ENCODE assay signal across 18 cellular contexts in genomic region chr4:186116698-186117097, GRCh38. TPM values are rescaled to one million over a fixed set of nuclear protein-coding genes. Genes with fewer than 3 reads are reported as not detected.
DNase-seq lines count a peak whose midpoint lies in the region; ATAC-seq, FAIRE-seq and TF ChIP-seq lines count a peak whose summit lies in the region.
"Had no signal": no experiment of that assay in that cellular context is flagged by ENCODE, and none has a peak within 500 bp of the region (broad histone marks: within the 10 kb centered on the region; RNA-seq: fewer than 3 reads in every experiment).

No MANE protein-coding gene starts in this region.

- intact Hi-C loops in Calu3 (cut with micrococcal nuclease; ENCODE audit: unreplicated experiment) (no loop called here), HCT116 (cut with micrococcal nuclease) (no loop called here), K562 (cut with micrococcal nuclease) (no loop called here), aorta (cut with DNase I) (no loop called here)

- TF ChIP-seq RAD21 in HCT116 (IDR thresholded peaks at IDR 0.05; ENCODE audit: low read depth) (no peak), K562 (CRISPR knock-in tag; conservative IDR thresholded peaks at IDR 0.05 in 1 of 2, IDR thresholded peaks at IDR 0.05 in 1 of 2) (no peak)

- WGBS in K562 (ENCODE audit: insufficient coverage, low coverage, missing lambda C conversion rate) = 5% methylated on average over 2 of the region's 2 CpGs
- WGBS in aorta, 2 donors = 87 to 91% methylated on average over 2 of the region's 2 CpGs

- H3K9me3 ChIP-seq in HCT116 (ENCODE audit: control insufficient read depth in 1 of 2, insufficient read depth in 1 of 2, low read depth in 1 of 2, low read length in 2 of 2) (no peaks in the 10 kb centered on the region), K562 (replicated peaks; ENCODE audit: control insufficient read depth, insufficient read depth, low read depth, low read length) (no peaks in the 10 kb centered on the region), aorta (ENCODE audit: control insufficient read depth, low read length) (no peaks in the 10 kb centered on the region)
- H3K9me3 ChIP-seq: Caco-2 had no signal

- no TSS peak for BruUV-seq in Calu3 (replicated peaks; lab: Mats Ljungman, UMichigan)
- no TSS peak for BruUV-seq in HCT116 (replicated peaks; lab: Mats Ljungman, UMichigan)
- BruUV-seq in K562 (replicated peaks; lab: Mats Ljungman, UMichigan) = no TSS peak

- ATAC-seq in HCT116 (no peak), K562 (no peak), aorta (ENCODE audit: low FRiP score) (no peak)

- H3K27ac ChIP-seq in HCT116 (ENCODE audit: low read depth, low read length) (no peak overlapping the region), K562 (ENCODE audit: extremely low read depth, low read depth, low read length) (no peak overlapping the region), aorta (ENCODE audit: low read depth in 1 of 2, low read length in 2 of 2) (no peak overlapping the region)
- H3K27ac ChIP-seq: C4-2B had no signal

- H2AFZ ChIP-seq in HCT116 (ENCODE audit: low read depth, low read length, poor library complexity, severe bottlenecking) = no peak overlapping the region
- H2AFZ ChIP-seq in K562 (ENCODE audit: low read depth, low read length) = no peak overlapping the region

- H3K9ac ChIP-seq in HCT116 (ENCODE audit: low read length) (no peak overlapping the region), K562 (ENCODE audit: insufficient read depth in 1 of 2, low read depth in 2 of 2, low read length in 2 of 2) (no peak overlapping the region)

- no peaks in the 10 kb centered on the region for H4K20me1 ChIP-seq in HCT116 (ENCODE audit: insufficient read depth)
- H4K20me1 ChIP-seq in K562 (replicated peaks; ENCODE audit: control insufficient read depth, insufficient read depth, low read length) = no peaks in the 10 kb centered on the region

- no peak for DNase-seq in Calu3
- no peak for DNase-seq in HCT116 (ENCODE audit: low read depth, low spot score)
- no peak for DNase-seq in K562 (ENCODE audit: extremely low read depth in 1 of 4, low spot score in 3 of 4)
- no peak for DNase-seq in nephron progenitor cell
- no peak for DNase-seq in D341Med (ENCODE audit: low spot score)
- DNase-seq in germinal center (ENCODE audit: low spot score) = no peak
- no peak for DNase-seq in activated naive CD4-positive, alpha-beta T cell treated with anti-CD3 and anti-CD28 coated beads, Interleukin-2, amount 50 U/mL, for 16 hours
- no peak for DNase-seq in aorta
- DNase-seq: AML-193; Caco-2; CD4-positive, alpha-beta T cell; DMS79 treated with DMSO at 0.1 percent for 48 hours; GF-D8; GOT3; H9 had no signal

- POLR2A ChIA-PET in HCT116 (lab: Charles Lee) (no interaction called here), K562 (lab: Yijun Ruan, JAX) (no interaction called here)

- no peaks in the 10 kb centered on the region for H3K9me2 ChIP-seq in HCT116 (ENCODE audit: insufficient read depth)

- RAD21 ChIA-PET in HCT116 (lab: Charles Lee; ENCODE audit: low non-redundant PET in 1 of 2, low total read pairs in 2 of 2, uncharacterized antibody in 2 of 2, unreplicated experiment in 2 of 2) = no interaction called here

- H3K4me2 ChIP-seq in HCT116 (ENCODE audit: low read length) (no peak overlapping the region), K562 (ENCODE audit: insufficient read depth, low read length) (no peak overlapping the region)

- no peak overlapping the region for H3K4me3 ChIP-seq in HCT116 (replicated peaks in 1 of 2; ENCODE audit: low read depth in 1 of 2, low read length in 2 of 2)
- no peak overlapping the region for H3K4me3 ChIP-seq in K562
- no peak overlapping the region for H3K4me3 ChIP-seq in aorta (ENCODE audit: low read length in 2 of 2)

- H3K27me3 ChIP-seq in HCT116 (ENCODE audit: insufficient read depth, low read length) (no peaks in the 10 kb centered on the region), K562 (ENCODE audit: control insufficient read depth in 2 of 2, insufficient read depth in 2 of 2, low read length in 2 of 2) (peaks cover 14 to 15% of the 10 kb centered on the region in 2 experiments), aorta (ENCODE audit: control insufficient read depth in 1 of 2, insufficient read depth in 2 of 2, low read length in 1 of 2) (no peaks in the 10 kb centered on the region)

- in situ Hi-C loops in K562 (cut with MboI) = no loop called here

- H3K27me3 Mint-ChIP-seq in Calu3 (ENCODE audit: unreplicated experiment) (no peaks in the 10 kb centered on the region), nephron progenitor cell (ENCODE audit: low read depth, poor library complexity) (no peaks in the 10 kb centered on the region)

- H3K4me3 Mint-ChIP-seq in Calu3 (ENCODE audit: low read depth, unreplicated experiment) (peak overlapping the region; percentile 71), nephron progenitor cell (peak overlapping the region; percentile 80)
- H3K4me3 Mint-ChIP-seq: CD4-positive, alpha-beta T cell had no signal

- H3K4me1 Mint-ChIP-seq in Calu3 (ENCODE audit: low read depth, unreplicated experiment) = no peaks in the 10 kb centered on the region
- H3K4me1 Mint-ChIP-seq in nephron progenitor cell = no peaks in the 10 kb centered on the region

- no peaks in the 10 kb centered on the region for H3K9me1 ChIP-seq in K562 (ENCODE audit: control insufficient read depth, insufficient read depth, low read length)

- no peak for TF ChIP-seq POLR2A in HCT116 (IDR thresholded peaks at IDR 0.05; ENCODE audit: borderline replicate concordance, extremely low read depth, insufficient read depth, insufficient read length)
- TF ChIP-seq POLR2A in K562 (conservative IDR thresholded peaks at IDR 0.05) = no peak

- no peaks in the 10 kb centered on the region for H3K4me1 ChIP-seq in HCT116 (ENCODE audit: control insufficient read depth in 1 of 2, insufficient read depth in 2 of 2, low read length in 2 of 2)
- H3K4me1 ChIP-seq in K562 (replicated peaks in 1 of 2; ENCODE audit: control insufficient read depth in 2 of 2, insufficient read depth in 2 of 2, low read length in 2 of 2) = no peaks in the 10 kb centered on the region
- no peaks in the 10 kb centered on the region for H3K4me1 ChIP-seq in aorta (ENCODE audit: control insufficient read depth in 1 of 2, insufficient read depth in 2 of 2, low read length in 2 of 2)
- H3K4me1 ChIP-seq: Caco-2 had no signal

- no peak for TF ChIP-seq EP300 in K562 (IDR thresholded peaks at IDR 0.05; ENCODE audit: low read length)

- H3K36me3 Mint-ChIP-seq in Calu3 (ENCODE audit: insufficient read depth, unreplicated experiment) (peaks cover 6% of the 10 kb centered on the region), nephron progenitor cell (ENCODE audit: low read depth) (no peaks in the 10 kb centered on the region)

- CTCF ChIA-PET in Calu3 (lab: Charles Lee) (no interaction called here), HCT116 (lab: Charles Lee) (no interaction called here), K562 (lab: Yijun Ruan, JAX; ENCODE audit: low intra/inter-chr PET ratio) (no interaction called here)

- no peaks in the 10 kb centered on the region for H3K9me3 Mint-ChIP-seq in Calu3 (ENCODE audit: low read depth, unreplicated experiment)
- peaks cover 7% of the 10 kb centered on the region for H3K9me3 Mint-ChIP-seq in nephron progenitor cell
- H3K9me3 Mint-ChIP-seq: CD4-positive, alpha-beta T cell; H9 had no signal

- no peak for TF ChIP-seq CTCF in Calu3 (IDR thresholded peaks at IDR 0.05; ENCODE audit: unreplicated experiment)
- TF ChIP-seq CTCF in HCT116 (IDR thresholded peaks at IDR 0.05 in 2 of 3, conservative IDR thresholded peaks at IDR 0.05 in 1 of 3; ENCODE audit: borderline replicate concordance in 1 of 3, insufficient read depth in 1 of 3, low read depth in 2 of 3, low read length in 2 of 3) = no peak
- TF ChIP-seq CTCF in K562 (IDR thresholded peaks at IDR 0.05 in 2 of 3, conservative IDR thresholded peaks at IDR 0.05 in 1 of 3; ENCODE audit: insufficient read depth in 2 of 3, low read depth in 1 of 3, low read length in 3 of 3) = no peak
- TF ChIP-seq CTCF in nephron progenitor cell (IDR thresholded peaks at IDR 0.05) = no peak

- H3K36me3 ChIP-seq in HCT116 (ENCODE audit: control insufficient read depth in 1 of 2, insufficient read depth in 2 of 2, low read length in 2 of 2) (no peaks in the 10 kb centered on the region), K562 (ENCODE audit: control insufficient read depth, insufficient read depth, low read length) (no peaks in the 10 kb centered on the region), aorta (ENCODE audit: control insufficient read depth in 1 of 2, insufficient read depth in 2 of 2, low read length in 1 of 2) (no peaks in the 10 kb centered on the region)

- no peak for FAIRE-seq in K562 (lab: Jason Lieb, UNC)
- FAIRE-seq: A204.1, HTR-8/SVneo had no signal

- no peaks in the 10 kb centered on the region for H3K79me2 ChIP-seq in HCT116 (ENCODE audit: insufficient read depth, low read length)
- H3K79me2 ChIP-seq in K562 (ENCODE audit: control insufficient read depth, insufficient read depth, low read length) = no peaks in the 10 kb centered on the region

- H3K27ac Mint-ChIP-seq in Calu3 (ENCODE audit: unreplicated experiment) (no peak overlapping the region), nephron progenitor cell (no peak overlapping the region)
- H3K27ac Mint-ChIP-seq: CD4-positive, alpha-beta T cell had no signal

RNA-seq across cellular contexts. Expression of gene FAM149A, which starts 12.2 kb away (rescaled TPM):
- total RNA-seq in Calu3 (2022) (36.3 and 45.5 TPM in 2 replicates), HCT116 (2021; ENCODE audit: unreplicated experiment) (8.9 TPM), K562 (2014; rRNA removed) (not detected in 2 replicates), K562 (2014; rRNA removed; fragmentation: Illumina TruSeq; extraction: Trizol) (not detected in 2 replicates), K562 (2015; rRNA removed; fragmentation: Illumina TruSeq; extraction: Trizol) (not detected in 2 replicates), K562 (2021) (not detected in 2 replicates), aorta (10 to 100 TPM in 1 of 2 donors, 1 to 10 TPM in 1; 7.9 to 17.8 TPM)
- 6.6 and 9.3 TPM in 2 replicates for polyA plus RNA-seq in HCT116 (2012)
- not detected in 2 replicates for total RNA-seq in K562 (2011; cell fraction: chromatin; rRNA removed; ENCODE audit: low replicate concordance)
- total RNA-seq in K562 (2011; cell fraction: nucleolus; rRNA removed) = not detected in 2 replicates
- total RNA-seq in K562 (2011; cell fraction: nucleoplasm; rRNA removed) = not detected in 2 replicates
- polyA plus RNA-seq in K562 (2011; rRNA removed) (not detected in 2 replicates), K562 (2014; fragmentation: Illumina TruSeq; extraction: Trizol) (not detected in 2 replicates), K562 (2014; fragmentation: Nextera tagmentation; extraction: Ambion mirVana) (not detected), K562 (2014; rRNA removed) (not detected in 2 replicates), aorta (10 to 100 TPM; 12.8 to 25.8 TPM)
- not detected in 2 replicates for polyA plus RNA-seq in K562 (2011; cell fraction: cytosol; rRNA removed)
- not detected in 2 replicates for polyA plus RNA-seq in K562 (2011; cell fraction: nucleus; rRNA removed)
- not detected in 2 replicates for polyA plus RNA-seq in K562 (2012)
- polyA minus RNA-seq in K562 (2011; rRNA and poly(A)+ RNA removed) = not detected in 2 replicates
- polyA minus RNA-seq in K562 (2011; cell fraction: cytosol; rRNA and poly(A)+ RNA removed) = not detected in 2 replicates
- not detected in 2 replicates for polyA minus RNA-seq in K562 (2011; cell fraction: nucleus; rRNA and poly(A)+ RNA removed)

RNA-seq across cellular contexts. Expression of gene TLR3, which starts 47.7 kb away (rescaled TPM):
- 8.0 and 10.6 TPM in 2 replicates for total RNA-seq in Calu3 (2022)
- 1.3 TPM for total RNA-seq in HCT116 (2021; ENCODE audit: unreplicated experiment)
- polyA plus RNA-seq in HCT116 (2012) = 0.25 and 0.57 TPM in 2 replicates
- total RNA-seq in K562 (2011; cell fraction: chromatin; rRNA removed; ENCODE audit: low replicate concordance) = not detected in 2 replicates
- total RNA-seq in K562 (2011; cell fraction: nucleolus; rRNA removed) = not detected in 2 replicates
- total RNA-seq in K562 (2011; cell fraction: nucleoplasm; rRNA removed) = not detected in 2 replicates
- total RNA-seq in K562 (2014; rRNA removed) = not detected in 2 replicates
- 0.13 TPM in 1 of 2 replicates, not detected in the other for total RNA-seq in K562 (2014; rRNA removed; fragmentation: Illumina TruSeq; extraction: Trizol)
- total RNA-seq in K562 (2015; rRNA removed; fragmentation: Illumina TruSeq; extraction: Trizol) = not detected in 2 replicates
- not detected in 2 replicates for total RNA-seq in K562 (2021)
- polyA plus RNA-seq in K562 (2011; rRNA removed) = not detected in 2 replicates
- not detected in 2 replicates for polyA plus RNA-seq in K562 (2011; cell fraction: cytosol; rRNA removed)
- polyA plus RNA-seq in K562 (2011; cell fraction: nucleus; rRNA removed) = 0.07 TPM in 1 of 2 replicates, not detected in the other
- polyA plus RNA-seq in K562 (2012) = 0.07 TPM in 1 of 2 replicates, not detected in the other
- not detected in 2 replicates for polyA plus RNA-seq in K562 (2014; fragmentation: Illumina TruSeq; extraction: Trizol)
- polyA plus RNA-seq in K562 (2014; fragmentation: Nextera tagmentation; extraction: Ambion mirVana) = under 1 TPM in 1 of 2 experiments, not detected in 1; 0.01 TPM
- 0.05 TPM in 1 of 2 replicates, not detected in the other for polyA plus RNA-seq in K562 (2014; rRNA removed)
- polyA minus RNA-seq in K562 (2011; rRNA and poly(A)+ RNA removed) = not detected in 2 replicates
- not detected in 2 replicates for polyA minus RNA-seq in K562 (2011; cell fraction: cytosol; rRNA and poly(A)+ RNA removed)
- not detected in 2 replicates for polyA minus RNA-seq in K562 (2011; cell fraction: nucleus; rRNA and poly(A)+ RNA removed)
- 10 to 100 TPM in 1 of 2 donors, 1 to 10 TPM in 1; 6.2 to 14.9 TPM for total RNA-seq in aorta
- polyA plus RNA-seq in aorta = 1 to 10 TPM; 2.0 to 2.2 TPM
